22 cellular contexts compared by ENCODE assay signal in the genomic region with DNA sequence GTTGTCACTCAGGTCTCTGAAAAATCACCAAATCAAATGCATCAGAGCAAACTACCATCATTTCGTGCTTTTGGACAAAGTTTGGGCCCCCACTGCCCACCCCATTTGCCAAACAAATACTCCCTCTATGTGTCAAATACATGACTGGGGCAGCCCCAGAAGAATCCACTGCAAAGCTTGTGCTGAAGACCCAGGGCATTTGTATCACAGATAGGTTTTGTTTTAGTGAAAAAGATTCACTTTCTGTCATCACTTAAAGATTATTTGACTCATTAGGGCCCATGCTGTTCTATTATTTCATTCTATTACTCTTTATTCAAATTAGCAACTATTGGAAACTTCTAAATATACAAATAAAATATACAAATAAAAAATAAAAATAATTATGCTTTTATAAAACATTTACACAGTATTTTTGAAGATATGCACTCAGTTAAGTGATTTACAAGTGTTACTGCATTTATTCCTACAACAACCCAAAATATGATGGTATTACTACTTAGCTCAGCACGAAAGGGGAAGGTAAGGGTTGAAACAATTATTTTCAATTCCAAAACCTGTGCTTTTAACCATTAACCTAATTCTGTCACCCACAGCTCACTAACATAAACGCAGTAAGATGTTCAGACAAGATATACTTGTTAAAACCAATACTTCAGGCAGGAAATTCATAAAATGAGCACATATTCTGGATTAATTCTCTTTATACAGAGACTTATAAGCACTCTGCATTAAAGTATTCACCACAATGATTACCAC. TPM values are rescaled to one million over a fixed set of nuclear protein-coding genes. Genes with fewer than 3 reads are reported as not detected.
DNase-seq lines count a peak whose midpoint lies in the region; ATAC-seq and TF ChIP-seq lines count a peak whose summit lies in the region.
"Had no signal": no experiment of that assay in that cellular context is flagged by ENCODE, and none has a peak within 500 bp of the region (broad histone marks: within the 10 kb centered on the region; RNA-seq: fewer than 3 reads in every experiment).

No MANE protein-coding gene starts in this region.

- TF ChIP-seq CTCF in osteocyte (IDR thresholded peaks at IDR 0.05), result no peak

- H3K4me1 ChIP-seq in adipocyte (ENCODE audit: control insufficient read depth, insufficient read depth, low read length) (peaks cover 51% of the 10 kb centered on the region), SJCRH30 (peaks cover 1% of the 10 kb centered on the region)
- H3K4me1 ChIP-seq: prostate gland had no signal

- no peak for DNase-seq in adipocyte (ENCODE audit: low read depth)
- DNase-seq in osteocyte (ENCODE audit: extremely low spot score, unreplicated experiment), result no peak
- DNase-seq in GF-D8 (lab: John Stamatoyannopoulos, UW), result no peak
- DNase-seq in SJCRH30, result no peak
- DNase-seq in activated T-cell treated with anti-CD3 and anti-CD28 coated beads, Interleukin-2, amount 50 U/mL, for 72 hours, result no peak
- DNase-seq: activated CD4-positive, alpha-beta T cell treated with anti-CD3 and anti-CD28 coated beads for 36 hours; activated CD8-positive, alpha-beta memory T cell treated with anti-CD3 and anti-CD28 coated beads for 24 hours; activated naive CD4-positive, alpha-beta T cell treated with Interleukin-2 at 50 U/mL for 16 hours; activated T-cell treated with anti-CD3 and anti-CD28 coated beads, Interleukin-2, amount 50 U/mL, for 24 hours; anterior cingulate cortex; central memory CD4-positive, alpha-beta T cell; H7; heart right ventricle; midbrain; NCI-H2107 had no signal

- no peaks in the 10 kb centered on the region for H3K9me3 Mint-ChIP-seq in osteocyte (ENCODE audit: unreplicated experiment)
- no peaks in the 10 kb centered on the region for H3K9me3 Mint-ChIP-seq in activated T-cell treated with anti-CD3 and anti-CD28 coated beads, Interleukin-2, amount 50 U/mL, for 72 hours
- H3K9me3 Mint-ChIP-seq: activated T-cell treated with anti-CD3 and anti-CD28 coated beads, Interleukin-2, amount 50 U/mL, for 24 hours had no signal

- no peak overlapping the region for H3K4me3 Mint-ChIP-seq in osteocyte (ENCODE audit: unreplicated experiment)
- H3K4me3 Mint-ChIP-seq in activated T-cell treated with anti-CD3 and anti-CD28 coated beads, Interleukin-2, amount 50 U/mL, for 72 hours, result no peak overlapping the region
- H3K4me3 Mint-ChIP-seq: activated CD4-positive, alpha-beta T cell treated with anti-CD3 and anti-CD28 coated beads for 36 hours; activated T-cell treated with anti-CD3 and anti-CD28 coated beads, Interleukin-2, amount 50 U/mL, for 24 hours had no signal

- H3K4me3 ChIP-seq in adipocyte (ENCODE audit: low read length) (no peak overlapping the region), SJCRH30 (no peak overlapping the region)
- H3K4me3 ChIP-seq: heart right ventricle, prostate gland, SJSA1 had no signal

- H3K27me3 Mint-ChIP-seq in osteocyte (ENCODE audit: unreplicated experiment), result no peaks in the 10 kb centered on the region
- H3K27me3 Mint-ChIP-seq in activated T-cell treated with anti-CD3 and anti-CD28 coated beads, Interleukin-2, amount 50 U/mL, for 72 hours (ENCODE audit: low read depth), result no peaks in the 10 kb centered on the region
- H3K27me3 Mint-ChIP-seq: activated CD4-positive, alpha-beta T cell treated with anti-CD3 and anti-CD28 coated beads for 36 hours; activated T-cell treated with anti-CD3 and anti-CD28 coated beads, Interleukin-2, amount 50 U/mL, for 24 hours had no signal

- no peaks in the 10 kb centered on the region for H3K9me3 ChIP-seq in adipocyte (ENCODE audit: control insufficient read depth, low read length)
- H3K9me3 ChIP-seq in SJCRH30 (replicated peaks), result no peaks in the 10 kb centered on the region
- H3K9me3 ChIP-seq: heart right ventricle, prostate gland, SJSA1 had no signal

- peaks cover 66% of the 10 kb centered on the region for H3K4me1 Mint-ChIP-seq in osteocyte (ENCODE audit: unreplicated experiment)
- H3K4me1 Mint-ChIP-seq in activated T-cell treated with anti-CD3 and anti-CD28 coated beads, Interleukin-2, amount 50 U/mL, for 72 hours (ENCODE audit: low read depth), result no peaks in the 10 kb centered on the region
- H3K4me1 Mint-ChIP-seq: activated CD4-positive, alpha-beta T cell treated with anti-CD3 and anti-CD28 coated beads for 36 hours had no signal

- peaks cover 96% of the 10 kb centered on the region for H3K36me3 ChIP-seq in adipocyte (ENCODE audit: control insufficient read depth, insufficient read depth, low read length, severe bottlenecking)
- peaks cover 94% of the 10 kb centered on the region for H3K36me3 ChIP-seq in SJCRH30

- H3K9ac ChIP-seq in adipocyte (ENCODE audit: low read length), result peak overlapping the region; percentile 13

- ATAC-seq in GM18873 (IDR thresholded peaks at IDR 0.05; ENCODE audit: low FRiP score, unreplicated experiment), result peak; percentile 51
- peak; percentile 41 for ATAC-seq in HG02885 (IDR thresholded peaks at IDR 0.05; ENCODE audit: poor library complexity, unreplicated experiment)
- ATAC-seq in activated T-cell treated with anti-CD3 and anti-CD28 coated beads, Interleukin-2, amount 50 U/mL, for 72 hours (replicated peaks in 1 of 2), result no peak
- ATAC-seq: activated CD4-positive, alpha-beta T cell treated with anti-CD3 and anti-CD28 coated beads for 36 hours; heart right ventricle; left lobe of liver; Panc1 had no signal

- peak overlapping the region; percentile 74 for H3K27ac Mint-ChIP-seq in osteocyte (ENCODE audit: unreplicated experiment)
- H3K27ac Mint-ChIP-seq in activated T-cell treated with anti-CD3 and anti-CD28 coated beads, Interleukin-2, amount 50 U/mL, for 72 hours, result no peak overlapping the region
- H3K27ac Mint-ChIP-seq: activated CD4-positive, alpha-beta T cell treated with anti-CD3 and anti-CD28 coated beads for 36 hours; activated T-cell treated with anti-CD3 and anti-CD28 coated beads, Interleukin-2, amount 50 U/mL, for 24 hours had no signal

- H3K27ac ChIP-seq in SJCRH30, result no peak overlapping the region
- H3K27ac ChIP-seq: epithelial cell of prostate, heart right ventricle, prostate gland, SJSA1 had no signal

- peaks cover 91% of the 10 kb centered on the region for H3K36me3 Mint-ChIP-seq in osteocyte (ENCODE audit: unreplicated experiment)
- H3K36me3 Mint-ChIP-seq in activated T-cell treated with anti-CD3 and anti-CD28 coated beads, Interleukin-2, amount 50 U/mL, for 72 hours (ENCODE audit: insufficient read depth in 2 of 2), result no peaks in the 10 kb centered on the region

- no peaks in the 10 kb centered on the region for H3K27me3 ChIP-seq in adipocyte (replicated peaks; ENCODE audit: control insufficient read depth, insufficient read depth, low read length)
- no peaks in the 10 kb centered on the region for H3K27me3 ChIP-seq in SJCRH30
- H3K27me3 ChIP-seq: heart right ventricle, SJSA1 had no signal

RNA-seq across cellular contexts. Expression of gene LRIG3, which starts 36.5 kb away (rescaled TPM):
- 241 and 249 TPM in 2 replicates for total RNA-seq in osteocyte
- total RNA-seq in SJCRH30 (2014; rRNA removed; shearing (Covaris generic)), result 129 and 150 TPM in 2 replicates
- total RNA-seq in activated T-cell treated with anti-CD3 and anti-CD28 coated beads, Interleukin-2, amount 50 U/mL, for 72 hours, result under 1 TPM in 1 of 2 donors, not detected in 1; 0.19 TPM

Comparison
In these comparisons a context has a peak if more than half of its experiments do, and no peak if none do; other contexts are left out.
1. ATAC-seq: peak in GM18873 (single experiment) and HG02885 (single experiment); none in activated T-cell treated with anti-CD3 and anti-CD28 coated beads, Interleukin-2, amount 50 U/mL, for 72 hours (0 of 2).
2. RNA of gene LRIG3, which starts 36.5 kb away (total RNA-seq): 241 to 249 TPM in osteocyte and 129 to 150 TPM in SJCRH30; 0.19 TPM in activated T-cell treated with anti-CD3 and anti-CD28 coated beads, Interleukin-2, amount 50 U/mL, for 72 hours; every median in the first group is over 100 times any median in the second.